ENCODE assay signal across 8 cellular contexts in the genomic region with DNA sequence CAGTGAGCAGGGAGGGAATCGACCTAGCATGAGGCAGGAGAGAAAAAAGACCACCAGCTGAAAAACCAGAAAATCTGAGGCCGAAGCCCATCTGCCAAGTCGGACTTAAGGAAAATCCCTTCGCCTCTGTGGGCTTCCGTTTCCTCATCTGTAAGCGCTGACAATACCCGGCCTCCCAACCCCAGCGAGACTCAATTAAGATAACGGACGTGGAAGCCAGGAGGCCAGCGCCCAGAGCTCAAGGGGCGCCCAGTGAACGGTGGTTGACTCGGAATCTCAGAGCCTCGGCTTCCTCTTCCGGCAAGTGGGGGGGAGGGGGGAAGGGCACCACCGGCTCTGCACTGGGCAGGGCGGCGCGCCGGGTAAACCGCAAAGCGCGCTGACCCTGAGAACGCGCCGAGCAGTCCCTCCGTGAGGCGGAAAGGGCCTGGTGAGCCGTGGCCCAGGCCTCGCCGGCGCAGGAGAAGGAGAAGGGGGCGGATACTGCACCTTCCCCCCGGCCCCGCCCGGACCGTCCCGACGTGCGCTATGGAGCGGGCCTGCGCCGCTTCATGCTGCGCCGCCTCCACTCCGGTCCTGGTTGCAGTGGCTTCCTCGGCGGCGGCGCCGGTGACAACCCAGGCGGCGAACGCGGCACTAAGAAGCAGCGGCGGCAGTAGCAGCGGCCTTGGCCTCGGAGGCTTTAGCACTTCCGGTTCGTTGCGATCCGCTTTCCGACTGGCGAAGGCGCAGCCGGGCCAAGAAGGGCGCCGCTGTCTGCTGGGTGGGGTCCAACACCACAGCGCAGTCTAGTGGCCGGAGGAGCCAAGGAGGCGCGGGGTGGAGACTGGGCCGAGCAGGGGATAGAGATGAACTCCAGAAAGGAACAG. TPM values are rescaled to one million over a fixed set of nuclear protein-coding genes. Genes with fewer than 3 reads are reported as not detected.
A peak's percentile ranks its signal among the peaks of the same experiment; 100 is the strongest.
DNase-seq lines count a peak whose midpoint lies in the region; TF ChIP-seq lines count a peak whose summit lies in the region.

A gene (minus strand): TSS at position 693 of the 869 bp plus-strand sequence. CDS start 5,136 bp downstream, outside the sequence.

- TF ChIP-seq CTCF in GM06990 (IDR thresholded peaks at IDR 0.05; ENCODE audit: insufficient read depth, low read length, poor library complexity, severe bottlenecking) = peak; percentile 98
- TF ChIP-seq CTCF in HFF-Myc (IDR thresholded peaks at IDR 0.05; ENCODE audit: low read depth, low read length, missing control alignments) = peak; percentile 95
- peak; percentile 71 to 90 (median 81) for TF ChIP-seq CTCF in testis (IDR thresholded peaks at IDR 0.05)

- peaks cover 21% of the 10 kb centered on the region for H3K4me1 ChIP-seq in testis

- WGBS in testis, 2 donors = 0% methylated on average over 26 to 71 of the region's 75 CpGs

- intact Hi-C loops in testis (cut with DNase I; ENCODE audit: low total_unique reads) = no loop called here

- H3K9me3 ChIP-seq in SK-N-MC (ENCODE audit: low read depth, low read length) (no peaks in the 10 kb centered on the region), testis (no peaks in the 10 kb centered on the region)

- H3K27ac ChIP-seq in SK-N-MC (peak within 1 kb of the TSS; percentile 67; the same call in 1 of the 2 replicates), testis (peak within 1 kb of the TSS; percentile 92 to 96)

- peak within 1 kb of the TSS; percentile 86 for H3K4me3 ChIP-seq in GM06990 (replicated peaks; ENCODE audit: low read depth, low read length)
- H3K4me3 ChIP-seq in HFF-Myc (replicated peaks; ENCODE audit: low read depth, low read length) = peak within 1 kb of the TSS; percentile 99
- H3K4me3 ChIP-seq in SK-N-MC = peak within 1 kb of the TSS; percentile 99
- H3K4me3 ChIP-seq in testis = peak within 1 kb of the TSS; percentile 96 to 100

- TF ChIP-seq POLR2A in testis (IDR thresholded peaks at IDR 0.05) = no peak

- peak within 1 kb of the TSS; percentile 83 for H3K9ac ChIP-seq in SK-N-MC (ENCODE audit: insufficient read length)

- H3K27me3 ChIP-seq in GM06990 (replicated peaks; ENCODE audit: control insufficient read depth, insufficient read depth, low read length) (no peaks in the 10 kb centered on the region), testis (no peaks in the 10 kb centered on the region)

- DNase-seq in GM06990 (ENCODE audit: extremely low read depth, insufficient read length) (peak; percentile 95), HFF-Myc (ENCODE audit: extremely low read depth, low read depth) (peak; percentile 80), NAMALWA (ENCODE audit: low spot score) (peak; percentile 96), SK-N-MC (ENCODE audit: low read depth, low spot score) (peak; percentile 73), globus pallidus (ENCODE audit: low spot score) (peak; percentile 89), occipital lobe (lab: John Stamatoyannopoulos, UW) (peak; percentile 89), testis (peak; percentile 95)
- peak; percentile 96 for DNase-seq in activated naive CD4-positive, alpha-beta T cell treated with anti-CD3 and anti-CD28 coated beads, Interleukin-2, amount 50 U/mL, for 16 hours

- H3K36me3 ChIP-seq in GM06990 (ENCODE audit: control insufficient read depth, insufficient read depth, low read length) = peaks cover under 1% of the 10 kb centered on the region
- peaks cover 17% of the 10 kb centered on the region for H3K36me3 ChIP-seq in SK-N-MC (ENCODE audit: insufficient read depth, low read length)
- no peaks in the 10 kb centered on the region for H3K36me3 ChIP-seq in testis (ENCODE audit: low read depth, missing control alignments)

RNA-seq across cellular contexts. Expression of the gene that starts here (rescaled TPM):
- total RNA-seq in occipital lobe (83.8 TPM), testis (10 to 100 TPM; 51.6 to 68.3 TPM)
- polyA plus RNA-seq in testis (ENCODE audit: insufficient read depth, low read depth, low replicate concordance) = 64.4 TPM

Comparison
In these comparisons a context has a peak if more than half of its experiments do, and no peak if none do; other contexts are left out.
1. Peak in every context shown above with its lines: DNase-seq, H3K4me3 ChIP-seq and H3K27ac ChIP-seq.